ENCODE assay signal across 13 cellular contexts in genomic region chr16:1828645-1829410, GRCh38. TPM values are rescaled to one million over a fixed set of nuclear protein-coding genes. Genes with fewer than 3 reads are reported as not detected.
A peak's percentile ranks its signal among the peaks of the same experiment; 100 is the strongest.
DNase-seq lines count a peak whose midpoint lies in the region; ATAC-seq, FAIRE-seq and TF ChIP-seq lines count a peak whose summit lies in the region.
"Had no signal": no experiment of that assay in that cellular context is flagged by ENCODE, and none has a peak within 500 bp of the region (broad histone marks: within the 10 kb centered on the region; RNA-seq: fewer than 3 reads in every experiment).

No MANE protein-coding gene starts in this region.

- H3K27me3 Mint-ChIP-seq in T-helper 1 cell treated with Interleukin-12 subunit alpha and Interleukin-12 subunit beta and Interleukin-4 antibody, amounts not matched to agents 30 μg/mL and 1 μg/mL, for 36 hours (ENCODE audit: low read depth), result no peaks in the 10 kb centered on the region

- TF ChIP-seq CTCF in PC-3 (conservative IDR thresholded peaks at IDR 0.05; ENCODE audit: low read depth, low read length) (no peak), epithelial cell of esophagus (IDR thresholded peaks at IDR 0.05; ENCODE audit: insufficient read depth, low read depth, low read length, missing control alignments) (no peak), pancreas (IDR thresholded peaks at IDR 0.05) (no peak), vagina (IDR thresholded peaks at IDR 0.05) (no peak)

- POLR2A ChIA-PET in PC-3 (lab: Charles Lee; ENCODE audit: unreplicated experiment), result no interaction called here

- H3K9me3 Mint-ChIP-seq in T-helper 1 cell treated with Interleukin-12 subunit alpha and Interleukin-12 subunit beta and Interleukin-4 antibody, amounts not matched to agents 30 μg/mL and 1 μg/mL, for 36 hours, result no peaks in the 10 kb centered on the region

- H3K4me1 ChIP-seq in PC-3 (ENCODE audit: insufficient read depth, low read length) (peaks cover 9% of the 10 kb centered on the region), pancreas (peaks cover 21 to 30% (median 24%) of the 10 kb centered on the region in 3 donors), vagina (peaks cover 45% of the 10 kb centered on the region)

- peaks cover 55% of the 10 kb centered on the region for H3K79me2 ChIP-seq in PC-3 (ENCODE audit: low read length)

- 14 to 20% methylated on average over 11 of the region's 11 CpGs for WGBS in pancreas, 2 donors

- H3K27ac Mint-ChIP-seq in T-helper 1 cell treated with Interleukin-12 subunit alpha and Interleukin-12 subunit beta and Interleukin-4 antibody, amounts not matched to agents 30 μg/mL and 1 μg/mL, for 36 hours, result no peak overlapping the region

- H4K20me1 ChIP-seq in PC-3 (ENCODE audit: low read length), result peaks cover 15% of the 10 kb centered on the region; the same call in 1 of the 2 replicates

- DNase-seq in T-helper 1 cell (no peak), PC-3 (no peak), epithelial cell of esophagus (ENCODE audit: low read depth) (no peak), pancreas (no peak), COLO668 (lab: John Stamatoyannopoulos, UW; ENCODE audit: unreplicated experiment) (no peak), vagina (ENCODE audit: extremely low spot score in 2 of 2) (no peak)
- DNase-seq: NCI-H1436, T1000 had no signal

- H3K9me2 ChIP-seq in PC-3 (replicated peaks; ENCODE audit: low read length), result no peaks in the 10 kb centered on the region

- FAIRE-seq in pancreas (lab: Jason Lieb, UNC), result no peak
- FAIRE-seq: GM18507 had no signal

- H3K4me3 ChIP-seq in PC-3 (ENCODE audit: low read length) (peak overlapping the region; percentile 99), epithelial cell of esophagus (ENCODE audit: low read length) (peak overlapping the region; percentile 97), pancreas (peak overlapping the region in 3 of 4 donors; percentile 92 to 96 (median 94)), vagina (no peak overlapping the region)

- intact Hi-C loops in PC-3 (cut with micrococcal nuclease) (no loop called here), pancreas (cut with DNase I) (no loop called here), vagina (cut with DNase I) (no loop called here)

- H3K36me3 Mint-ChIP-seq in T-helper 1 cell treated with Interleukin-12 subunit alpha and Interleukin-12 subunit beta and Interleukin-4 antibody, amounts not matched to agents 30 μg/mL and 1 μg/mL, for 36 hours (ENCODE audit: low read depth), result peaks cover 3% of the 10 kb centered on the region

- TF ChIP-seq POLR2A in vagina (IDR thresholded peaks at IDR 0.05), result no peak

- no peak overlapping the region for H2AFZ ChIP-seq in PC-3 (ENCODE audit: low read length)

- peak overlapping the region; percentile 87 for H3K9ac ChIP-seq in PC-3 (ENCODE audit: low read length)

- H3K9me3 ChIP-seq in PC-3 (ENCODE audit: low read length), result no peaks in the 10 kb centered on the region
- H3K9me3 ChIP-seq in pancreas, result no peaks in the 10 kb centered on the region
- H3K9me3 ChIP-seq in vagina, result no peaks in the 10 kb centered on the region
- H3K9me3 ChIP-seq: neutrophil had no signal

- no peak overlapping the region for H3K27ac ChIP-seq in PC-3 (ENCODE audit: low read length)
- H3K27ac ChIP-seq in pancreas, result peak overlapping the region in 2 of 4 donors; percentile 51 to 63
- no peak overlapping the region for H3K27ac ChIP-seq in vagina
- H3K27ac ChIP-seq: neutrophil had no signal

- peak overlapping the region; percentile 38 for H3K4me3 Mint-ChIP-seq in T-helper 1 cell treated with Interleukin-12 subunit alpha and Interleukin-12 subunit beta and Interleukin-4 antibody, amounts not matched to agents 30 μg/mL and 1 μg/mL, for 36 hours

- CTCF ChIA-PET in PC-3 (lab: Charles Lee), result no interaction called here

- H3K27me3 ChIP-seq in PC-3 (ENCODE audit: low read length) (no peaks in the 10 kb centered on the region), pancreas (no peaks in the 10 kb centered on the region), vagina (no peaks in the 10 kb centered on the region)
- H3K27me3 ChIP-seq: neutrophil had no signal

- H3K36me3 ChIP-seq in PC-3 (ENCODE audit: low read depth, low read length), result no peaks in the 10 kb centered on the region
- no peaks in the 10 kb centered on the region for H3K36me3 ChIP-seq in pancreas
- H3K36me3 ChIP-seq in vagina, result no peaks in the 10 kb centered on the region
- H3K36me3 ChIP-seq: neutrophil had no signal

- ATAC-seq in PC-3, result no peak
- no peak for ATAC-seq in pancreas
- no peak for ATAC-seq in HG02571 (IDR thresholded peaks at IDR 0.05; ENCODE audit: unreplicated experiment)

- no TSS peak for BruUV-seq in PC-3 (replicated peaks; lab: Mats Ljungman, UMichigan)

- peaks cover 28% of the 10 kb centered on the region for H3K4me1 Mint-ChIP-seq in T-helper 1 cell treated with Interleukin-12 subunit alpha and Interleukin-12 subunit beta and Interleukin-4 antibody, amounts not matched to agents 30 μg/mL and 1 μg/mL, for 36 hours (ENCODE audit: low read depth)

- no peaks in the 10 kb centered on the region for H3F3A ChIP-seq in PC-3 (ENCODE audit: low read length, unreplicated experiment)

- H3K4me2 ChIP-seq in PC-3 (ENCODE audit: low read length), result peak overlapping the region; percentile 92

RNA-seq across cellular contexts. Expression of gene FAHD1, which starts 1.8 kb away (rescaled TPM):
- total RNA-seq in PC-3 (2014; rRNA removed) (37.5 and 47.5 TPM in 2 replicates), pancreas (10 to 100 TPM in 3 of 6 donors, 1 to 10 TPM in 3; 5.1 to 14.4 (median 10.2) TPM), vagina (53.5 TPM)
- polyA plus RNA-seq in pancreas, result 10 to 100 TPM; 12.4 to 12.7 TPM

RNA-seq across cellular contexts. Expression of gene HAGH, which starts 2.2 kb away (rescaled TPM):
- 96.9 and 99.5 TPM in 2 replicates for total RNA-seq in PC-3 (2014; rRNA removed)
- 10 to 100 TPM; 26.6 to 39.5 (median 34.6) TPM for total RNA-seq in pancreas
- 10 to 100 TPM; 57.9 to 63.7 TPM for polyA plus RNA-seq in pancreas
- 71.5 TPM for total RNA-seq in vagina

RNA-seq across cellular contexts. Expression of gene IGFALS, which starts 35.3 kb away (rescaled TPM):
- not detected in 2 replicates for total RNA-seq in PC-3 (2014; rRNA removed)
- total RNA-seq in pancreas, result 1 to 10 TPM; 1.0 to 3.8 (median 2.3) TPM
- 1 to 10 TPM; 4.4 to 8.2 TPM for polyA plus RNA-seq in pancreas
- total RNA-seq in vagina, result not detected
- total RNA-seq: A172 had no signal

RNA-seq across cellular contexts. Expression of gene MEIOB, which starts 43.1 kb away (rescaled TPM):
- total RNA-seq in PC-3 (2014; rRNA removed), result not detected in 2 replicates
- total RNA-seq in pancreas, result under 1 TPM in 1 of 6 donors, not detected in 5; 0.44 TPM
- polyA plus RNA-seq in pancreas, result under 1 TPM in 1 of 2 donors, not detected in 1; 0.26 TPM
- total RNA-seq in vagina, result not detected

RNA-seq across cellular contexts. Expression of gene NUBP2, which starts 46.1 kb away (rescaled TPM):
- 95.1 and 128 TPM in 2 replicates for total RNA-seq in PC-3 (2014; rRNA removed)
- total RNA-seq in pancreas, result 10 to 100 TPM; 20.4 to 42.5 (median 25.6) TPM
- polyA plus RNA-seq in pancreas, result 10 to 100 TPM; 55.7 to 58.8 TPM
- 40.8 TPM for total RNA-seq in vagina

Comparison
In these comparisons a context has a peak if more than half of its experiments do, and no peak if none do; other contexts are left out.
1. H3K4me3 ChIP-seq: peak in PC-3 (single experiment), epithelial cell of esophagus (single experiment) and pancreas (3 of 4); none in vagina (0 of 2).